11 cellular contexts compared by ENCODE assay signal in genomic region chr2:128727914-128728313, GRCh38.
DNase-seq lines count a peak whose midpoint lies in the region; ATAC-seq and TF ChIP-seq lines count a peak whose summit lies in the region.
"Had no signal": no experiment of that assay in that cellular context is flagged by ENCODE, and none has a peak within 500 bp of the region (broad histone marks: within the 10 kb centered on the region; RNA-seq: fewer than 3 reads in every experiment).

No MANE protein-coding gene starts in this region.

- ATAC-seq in GM21447 (IDR thresholded peaks at IDR 0.05; ENCODE audit: unreplicated experiment) (peak; percentile 61), GM19324 (IDR thresholded peaks at IDR 0.05; ENCODE audit: low FRiP score, unreplicated experiment) (no peak)

- H3K4me3 ChIP-seq in AG09309 (ENCODE audit: control insufficient read depth, low read depth, low read length) (no peak overlapping the region), esophagus squamous epithelium (no peak overlapping the region)
- H3K4me3 ChIP-seq: thoracic aorta had no signal

- no peak for TF ChIP-seq POLR2A in esophagus squamous epithelium (IDR thresholded peaks at IDR 0.05)

- TF ChIP-seq CTCF in AG09309 (IDR thresholded peaks at IDR 0.05; ENCODE audit: control insufficient read depth, insufficient read depth, low read depth, low read length, missing control alignments) (no peak), esophagus squamous epithelium (IDR thresholded peaks at IDR 0.05) (no peak)

- H3K36me3 ChIP-seq in KOPT-K1 (ENCODE audit: insufficient read depth, low read length) (no peaks in the 10 kb centered on the region), esophagus squamous epithelium (no peaks in the 10 kb centered on the region)
- H3K36me3 ChIP-seq: neutrophil, thoracic aorta had no signal

- H3K27me3 ChIP-seq in esophagus squamous epithelium, result no peaks in the 10 kb centered on the region
- H3K27me3 ChIP-seq: neutrophil had no signal

- H3K27ac ChIP-seq in KOPT-K1 (ENCODE audit: low read depth, low read length, poor library complexity, severe bottlenecking) (peak overlapping the region; percentile 100), esophagus squamous epithelium (peak overlapping the region in 3 of 4 donors; percentile 53 to 62 (median 53))
- H3K27ac ChIP-seq: neutrophil, thoracic aorta had no signal

- intact Hi-C loops in esophagus squamous epithelium (cut with DNase I), result no loop called here

- H3K4me1 ChIP-seq in esophagus squamous epithelium, result peaks cover 3 to 22% (median 11%) of the 10 kb centered on the region in 3 donors

- no peaks in the 10 kb centered on the region for H3K9me3 ChIP-seq in KOPT-K1 (ENCODE audit: insufficient read depth, low read length, poor library complexity, severe bottlenecking)
- peaks cover 0 to 6% (median 0%) of the 10 kb centered on the region in 3 donors for H3K9me3 ChIP-seq in esophagus squamous epithelium
- H3K9me3 ChIP-seq: neutrophil, thoracic aorta had no signal

- DNase-seq in AG09309 (ENCODE audit: low read depth) (peak; percentile 78), esophagus squamous epithelium (lab: John Stamatoyannopoulos, UW) (no peak), ecto neural progenitor cell (ENCODE audit: low spot score) (no peak), Ammon's horn (ENCODE audit: low spot score) (no peak), DMS 273 treated with DMSO at 0.1 percent for 48 hours (lab: John Stamatoyannopoulos, UW) (no peak)
- DNase-seq: DMS53 had no signal

- 8 to 48% methylated on average over 2 of the region's 2 CpGs for WGBS in esophagus squamous epithelium, 2 donors
